Comparison of ENCODE assay signal across 1 cellular context in genomic region chr11:6618117-6619020, GRCh38.
TF ChIP-seq lines count a peak whose summit lies in the region.

No MANE protein-coding gene starts in this region.

TF ChIP-seq in K562, 482 proteins besides CTCF, POLR2A, EP300 and RAD21 (continued from another document and continues in another):
- TF ChIP-seq, protein P1, sequence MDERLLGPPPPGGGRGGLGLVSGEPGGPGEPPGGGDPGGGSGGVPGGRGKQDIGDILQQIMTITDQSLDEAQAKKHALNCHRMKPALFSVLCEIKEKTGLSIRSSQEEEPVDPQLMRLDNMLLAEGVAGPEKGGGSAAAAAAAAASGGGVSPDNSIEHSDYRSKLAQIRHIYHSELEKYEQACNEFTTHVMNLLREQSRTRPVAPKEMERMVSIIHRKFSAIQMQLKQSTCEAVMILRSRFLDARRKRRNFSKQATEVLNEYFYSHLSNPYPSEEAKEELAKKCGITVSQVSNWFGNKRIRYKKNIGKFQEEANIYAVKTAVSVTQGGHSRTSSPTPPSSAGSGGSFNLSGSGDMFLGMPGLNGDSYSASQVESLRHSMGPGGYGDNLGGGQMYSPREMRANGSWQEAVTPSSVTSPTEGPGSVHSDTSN (CRISPR knock-in tag; IDR thresholded peaks at IDR 0.05; ENCODE audit: low read depth), result no peak
- TF ChIP-seq, protein P1 (tag; conservative IDR thresholded peaks at IDR 0.05; ENCODE audit: low read depth), result peak; percentile 73
- TF ChIP-seq KLF6 (CRISPR knock-in tag; IDR thresholded peaks at IDR 0.05; ENCODE audit: borderline replicate concordance) (no peak), EGR1 (conservative IDR thresholded peaks at IDR 0.05) (peak; percentile 42; the same call in 1 of the 2 replicates), MIER1 (IDR thresholded peaks at IDR 0.05; ENCODE audit: low read depth) (no peak), ATF3 (IDR thresholded peaks at IDR 0.05) (peak; percentile 91), ATF3 (CRISPR knock-in tag; conservative IDR thresholded peaks at IDR 0.05) (no peak; the same call in 1 of the 2 replicates), ZBTB17 (CRISPR knock-in tag; IDR thresholded peaks at IDR 0.05) (no peak), ZNF253 (CRISPR knock-in tag; conservative IDR thresholded peaks at IDR 0.05) (no peak), PTRF (tag; IDR thresholded peaks at IDR 0.05) (no peak), RBM25 (IDR thresholded peaks at IDR 0.05; ENCODE audit: low read depth, low read length, severe bottlenecking) (no peak), E4F1 (CRISPR knock-in tag; IDR thresholded peaks at IDR 0.05; ENCODE audit: borderline replicate concordance) (no peak), SMAD4 (CRISPR knock-in tag; conservative IDR thresholded peaks at IDR 0.05) (0 out of 2 replicates have a peak, but pooled peaks have one; percentile 36), NFE2L1 (tag; IDR thresholded peaks at IDR 0.05; ENCODE audit: borderline replicate concordance, low read depth) (no peak), POLR3A (IDR thresholded peaks at IDR 0.05; ENCODE audit: borderline replicate concordance, extremely low read depth, insufficient read depth, insufficient read length) (no peak), ZNF707 (CRISPR knock-in tag; conservative IDR thresholded peaks at IDR 0.05) (no peak), KLF13 (tag; IDR thresholded peaks at IDR 0.05; ENCODE audit: borderline replicate concordance, low read depth) (no peak), TBL1XR1 (IDR thresholded peaks at IDR 0.05; ENCODE audit: low read length in 2 of 2) (0 out of 4 replicates have a peak, but pooled peaks of 1 of the 2 experiments have one; percentile 15), BACH1 (tag; IDR thresholded peaks at IDR 0.05) (peak; percentile 38; the same call in 1 of the 2 replicates), NR2F6 (CRISPR knock-in tag; IDR thresholded peaks at IDR 0.05) (no peak), TCFL5 (CRISPR knock-in tag; conservative IDR thresholded peaks at IDR 0.05) (no peak), YY1 (IDR thresholded peaks at IDR 0.05; ENCODE audit: borderline replicate concordance in 1 of 3, control insufficient read depth in 1 of 3, extremely low read depth in 1 of 3, insufficient read depth in 3 of 3, insufficient read length in 1 of 3, insufficient replicate concordance in 2 of 3, low read depth in 1 of 3, low read length in 2 of 3) (peak in 1 of 3 experiments; percentile 18), USF2 (CRISPR knock-in tag; IDR thresholded peaks at IDR 0.05) (no peak), CREB1 (IDR thresholded peaks at IDR 0.05) (peak; percentile 47), CREB1 (CRISPR knock-in tag; IDR thresholded peaks at IDR 0.05) (peak; percentile 45; the same call in 1 of the 2 replicates), EWSR1 (IDR thresholded peaks at IDR 0.05; ENCODE audit: borderline replicate concordance, low read depth, partially characterized antibody) (no peak), KDM5B (IDR thresholded peaks at IDR 0.05; ENCODE audit: insufficient replicate concordance, low read depth, low read length) (no peak), ZNF512 (tag; IDR thresholded peaks at IDR 0.05) (no peak)
- TF ChIP-seq, protein P2, sequence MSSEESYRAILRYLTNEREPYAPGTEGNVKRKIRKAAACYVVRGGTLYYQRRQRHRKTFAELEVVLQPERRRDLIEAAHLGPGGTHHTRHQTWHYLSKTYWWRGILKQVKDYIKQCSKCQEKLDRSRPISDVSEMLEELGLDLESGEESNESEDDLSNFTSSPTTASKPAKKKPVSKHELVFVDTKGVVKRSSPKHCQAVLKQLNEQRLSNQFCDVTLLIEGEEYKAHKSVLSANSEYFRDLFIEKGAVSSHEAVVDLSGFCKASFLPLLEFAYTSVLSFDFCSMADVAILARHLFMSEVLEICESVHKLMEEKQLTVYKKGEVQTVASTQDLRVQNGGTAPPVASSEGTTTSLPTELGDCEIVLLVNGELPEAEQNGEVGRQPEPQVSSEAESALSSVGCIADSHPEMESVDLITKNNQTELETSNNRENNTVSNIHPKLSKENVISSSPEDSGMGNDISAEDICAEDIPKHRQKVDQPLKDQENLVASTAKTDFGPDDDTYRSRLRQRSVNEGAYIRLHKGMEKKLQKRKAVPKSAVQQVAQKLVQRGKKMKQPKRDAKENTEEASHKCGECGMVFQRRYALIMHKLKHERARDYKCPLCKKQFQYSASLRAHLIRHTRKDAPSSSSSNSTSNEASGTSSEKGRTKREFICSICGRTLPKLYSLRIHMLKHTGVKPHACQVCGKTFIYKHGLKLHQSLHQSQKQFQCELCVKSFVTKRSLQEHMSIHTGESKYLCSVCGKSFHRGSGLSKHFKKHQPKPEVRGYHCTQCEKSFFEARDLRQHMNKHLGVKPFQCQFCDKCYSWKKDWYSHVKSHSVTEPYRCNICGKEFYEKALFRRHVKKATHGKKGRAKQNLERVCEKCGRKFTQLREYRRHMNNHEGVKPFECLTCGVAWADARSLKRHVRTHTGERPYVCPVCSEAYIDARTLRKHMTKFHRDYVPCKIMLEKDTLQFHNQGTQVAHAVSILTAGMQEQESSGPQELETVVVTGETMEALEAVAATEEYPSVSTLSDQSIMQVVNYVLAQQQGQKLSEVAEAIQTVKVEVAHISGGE (CRISPR knock-in tag; IDR thresholded peaks at IDR 0.05), result peak in 2 of 3 experiments; percentile 52 to 82; a peak in 3 of 6 replicates
- TF ChIP-seq, protein P3, sequence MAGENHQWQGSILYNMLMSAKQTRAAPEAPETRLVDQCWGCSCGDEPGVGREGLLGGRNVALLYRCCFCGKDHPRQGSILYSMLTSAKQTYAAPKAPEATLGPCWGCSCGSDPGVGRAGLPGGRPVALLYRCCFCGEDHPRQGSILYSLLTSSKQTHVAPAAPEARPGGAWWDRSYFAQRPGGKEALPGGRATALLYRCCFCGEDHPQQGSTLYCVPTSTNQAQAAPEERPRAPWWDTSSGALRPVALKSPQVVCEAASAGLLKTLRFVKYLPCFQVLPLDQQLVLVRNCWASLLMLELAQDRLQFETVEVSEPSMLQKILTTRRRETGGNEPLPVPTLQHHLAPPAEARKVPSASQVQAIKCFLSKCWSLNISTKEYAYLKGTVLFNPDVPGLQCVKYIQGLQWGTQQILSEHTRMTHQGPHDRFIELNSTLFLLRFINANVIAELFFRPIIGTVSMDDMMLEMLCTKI (IDR thresholded peaks at IDR 0.05; ENCODE audit: partially characterized antibody), result no peak
- TF ChIP-seq, protein P4, sequence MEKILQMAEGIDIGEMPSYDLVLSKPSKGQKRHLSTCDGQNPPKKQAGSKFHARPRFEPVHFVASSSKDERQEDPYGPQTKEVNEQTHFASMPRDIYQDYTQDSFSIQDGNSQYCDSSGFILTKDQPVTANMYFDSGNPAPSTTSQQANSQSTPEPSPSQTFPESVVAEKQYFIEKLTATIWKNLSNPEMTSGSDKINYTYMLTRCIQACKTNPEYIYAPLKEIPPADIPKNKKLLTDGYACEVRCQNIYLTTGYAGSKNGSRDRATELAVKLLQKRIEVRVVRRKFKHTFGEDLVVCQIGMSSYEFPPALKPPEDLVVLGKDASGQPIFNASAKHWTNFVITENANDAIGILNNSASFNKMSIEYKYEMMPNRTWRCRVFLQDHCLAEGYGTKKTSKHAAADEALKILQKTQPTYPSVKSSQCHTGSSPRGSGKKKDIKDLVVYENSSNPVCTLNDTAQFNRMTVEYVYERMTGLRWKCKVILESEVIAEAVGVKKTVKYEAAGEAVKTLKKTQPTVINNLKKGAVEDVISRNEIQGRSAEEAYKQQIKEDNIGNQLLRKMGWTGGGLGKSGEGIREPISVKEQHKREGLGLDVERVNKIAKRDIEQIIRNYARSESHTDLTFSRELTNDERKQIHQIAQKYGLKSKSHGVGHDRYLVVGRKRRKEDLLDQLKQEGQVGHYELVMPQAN (IDR thresholded peaks at IDR 0.05; ENCODE audit: borderline replicate concordance), result peak; percentile 23; the same call in 1 of the 2 replicates
- TF ChIP-seq, protein P5, sequence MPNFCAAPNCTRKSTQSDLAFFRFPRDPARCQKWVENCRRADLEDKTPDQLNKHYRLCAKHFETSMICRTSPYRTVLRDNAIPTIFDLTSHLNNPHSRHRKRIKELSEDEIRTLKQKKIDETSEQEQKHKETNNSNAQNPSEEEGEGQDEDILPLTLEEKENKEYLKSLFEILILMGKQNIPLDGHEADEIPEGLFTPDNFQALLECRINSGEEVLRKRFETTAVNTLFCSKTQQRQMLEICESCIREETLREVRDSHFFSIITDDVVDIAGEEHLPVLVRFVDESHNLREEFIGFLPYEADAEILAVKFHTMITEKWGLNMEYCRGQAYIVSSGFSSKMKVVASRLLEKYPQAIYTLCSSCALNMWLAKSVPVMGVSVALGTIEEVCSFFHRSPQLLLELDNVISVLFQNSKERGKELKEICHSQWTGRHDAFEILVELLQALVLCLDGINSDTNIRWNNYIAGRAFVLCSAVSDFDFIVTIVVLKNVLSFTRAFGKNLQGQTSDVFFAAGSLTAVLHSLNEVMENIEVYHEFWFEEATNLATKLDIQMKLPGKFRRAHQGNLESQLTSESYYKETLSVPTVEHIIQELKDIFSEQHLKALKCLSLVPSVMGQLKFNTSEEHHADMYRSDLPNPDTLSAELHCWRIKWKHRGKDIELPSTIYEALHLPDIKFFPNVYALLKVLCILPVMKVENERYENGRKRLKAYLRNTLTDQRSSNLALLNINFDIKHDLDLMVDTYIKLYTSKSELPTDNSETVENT (CRISPR knock-in tag; IDR thresholded peaks at IDR 0.05), result no peak
- TF ChIP-seq, protein P6, sequence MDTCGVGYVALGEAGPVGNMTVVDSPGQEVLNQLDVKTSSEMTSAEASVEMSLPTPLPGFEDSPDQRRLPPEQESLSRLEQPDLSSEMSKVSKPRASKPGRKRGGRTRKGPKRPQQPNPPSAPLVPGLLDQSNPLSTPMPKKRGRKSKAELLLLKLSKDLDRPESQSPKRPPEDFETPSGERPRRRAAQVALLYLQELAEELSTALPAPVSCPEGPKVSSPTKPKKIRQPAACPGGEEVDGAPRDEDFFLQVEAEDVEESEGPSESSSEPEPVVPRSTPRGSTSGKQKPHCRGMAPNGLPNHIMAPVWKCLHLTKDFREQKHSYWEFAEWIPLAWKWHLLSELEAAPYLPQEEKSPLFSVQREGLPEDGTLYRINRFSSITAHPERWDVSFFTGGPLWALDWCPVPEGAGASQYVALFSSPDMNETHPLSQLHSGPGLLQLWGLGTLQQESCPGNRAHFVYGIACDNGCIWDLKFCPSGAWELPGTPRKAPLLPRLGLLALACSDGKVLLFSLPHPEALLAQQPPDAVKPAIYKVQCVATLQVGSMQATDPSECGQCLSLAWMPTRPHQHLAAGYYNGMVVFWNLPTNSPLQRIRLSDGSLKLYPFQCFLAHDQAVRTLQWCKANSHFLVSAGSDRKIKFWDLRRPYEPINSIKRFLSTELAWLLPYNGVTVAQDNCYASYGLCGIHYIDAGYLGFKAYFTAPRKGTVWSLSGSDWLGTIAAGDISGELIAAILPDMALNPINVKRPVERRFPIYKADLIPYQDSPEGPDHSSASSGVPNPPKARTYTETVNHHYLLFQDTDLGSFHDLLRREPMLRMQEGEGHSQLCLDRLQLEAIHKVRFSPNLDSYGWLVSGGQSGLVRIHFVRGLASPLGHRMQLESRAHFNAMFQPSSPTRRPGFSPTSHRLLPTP (IDR thresholded peaks at IDR 0.05; ENCODE audit: borderline replicate concordance, extremely low read depth, insufficient read length), result no peak
